In genomic region chr18:80023173-80023572, GRCh38 we compare ENCODE assay signal across 8 cellular contexts. TPM values are rescaled to one million over a fixed set of nuclear protein-coding genes. Genes with fewer than 3 reads are reported as not detected.
DNase-seq lines count a peak whose midpoint lies in the region; ATAC-seq and TF ChIP-seq lines count a peak whose summit lies in the region.

No MANE protein-coding gene starts in this region.

- H3K9ac ChIP-seq in PC-3 (ENCODE audit: low read length) (no peak overlapping the region), fibroblast of lung (ENCODE audit: insufficient read depth, low read length) (no peak overlapping the region)

- TF ChIP-seq CTCF in GM10266 (IDR thresholded peaks at IDR 0.05; ENCODE audit: control insufficient read depth, insufficient read depth, low read depth, missing control alignments) = peak; percentile 30
- TF ChIP-seq CTCF in PC-3 (conservative IDR thresholded peaks at IDR 0.05; ENCODE audit: low read depth, low read length) = peak; percentile 63; the same call in 1 of the 2 replicates
- peak; percentile 15 to 40 for TF ChIP-seq CTCF in fibroblast of lung (conservative IDR thresholded peaks at IDR 0.05 in 1 of 2, IDR thresholded peaks at IDR 0.05 in 1 of 2; ENCODE audit: low read depth in 1 of 2, low read length in 2 of 2)
- no peak for TF ChIP-seq CTCF in left lung (IDR thresholded peaks at IDR 0.05)

- H4K20me1 ChIP-seq in PC-3 (ENCODE audit: low read length) (no peaks in the 10 kb centered on the region), fibroblast of lung (ENCODE audit: control insufficient read depth, extremely low read depth, insufficient read depth, low read length) (no peaks in the 10 kb centered on the region)

- ATAC-seq in PC-3 (no peak), aorta (ENCODE audit: low FRiP score) (no peak), left lung (no peak)

- POLR2A ChIA-PET in PC-3 (lab: Charles Lee; ENCODE audit: unreplicated experiment) = no interaction called here

- H2AFZ ChIP-seq in PC-3 (ENCODE audit: low read length) (no peak overlapping the region), fibroblast of lung (ENCODE audit: low read length) (no peak overlapping the region)

- CTCF ChIA-PET in PC-3 (lab: Charles Lee) = no interaction called here

- H3K4me1 ChIP-seq in PC-3 (ENCODE audit: insufficient read depth, low read length) = peaks cover 21% of the 10 kb centered on the region
- H3K4me1 ChIP-seq in fibroblast of lung (ENCODE audit: control insufficient read depth, extremely low read depth, insufficient read depth, low read length) = peaks cover 2% of the 10 kb centered on the region
- H3K4me1 ChIP-seq in aorta (ENCODE audit: control insufficient read depth in 1 of 2, insufficient read depth in 2 of 2, low read length in 2 of 2) = no peaks in the 10 kb centered on the region
- no peaks in the 10 kb centered on the region for H3K4me1 ChIP-seq in left lung

- peak; percentile 24 to 31 for DNase-seq in AML-193 (lab: John Stamatoyannopoulos, UW)
- DNase-seq in GM10266 (ENCODE audit: extremely low spot score) = no peak
- no peak for DNase-seq in PC-3
- no peak for DNase-seq in fibroblast of lung (ENCODE audit: low read depth in 2 of 2)
- DNase-seq in pons (ENCODE audit: low spot score) = no peak
- no peak for DNase-seq in activated CD8-positive, alpha-beta memory T cell treated with anti-CD3 and anti-CD28 coated beads for 24 hours
- no peak for DNase-seq in aorta
- DNase-seq in left lung = no peak

- H3K27ac ChIP-seq in PC-3 (ENCODE audit: low read length) = no peak overlapping the region
- H3K27ac ChIP-seq in fibroblast of lung (ENCODE audit: insufficient read depth, low read length) = no peak overlapping the region
- no peak overlapping the region for H3K27ac ChIP-seq in aorta (ENCODE audit: low read depth in 1 of 2, low read length in 2 of 2)
- no peak overlapping the region for H3K27ac ChIP-seq in left lung

- H3K4me3 ChIP-seq in PC-3 (ENCODE audit: low read length) = no peak overlapping the region
- H3K4me3 ChIP-seq in fibroblast of lung (replicated peaks in 1 of 4; ENCODE audit: control extremely low read depth in 1 of 4, insufficient read depth in 1 of 4, low read depth in 3 of 4, low read length in 4 of 4) = no peak overlapping the region
- H3K4me3 ChIP-seq in aorta (ENCODE audit: low read length in 2 of 2) = no peak overlapping the region
- H3K4me3 ChIP-seq in left lung = no peak overlapping the region

- H3K36me3 ChIP-seq in PC-3 (ENCODE audit: low read depth, low read length) (peaks cover 9% of the 10 kb centered on the region; the same call in 1 of the 2 replicates), fibroblast of lung (ENCODE audit: control insufficient read depth, insufficient read depth, low read length) (no peaks in the 10 kb centered on the region), aorta (ENCODE audit: control insufficient read depth in 1 of 2, insufficient read depth in 2 of 2, low read length in 1 of 2) (peaks cover 0 to 2% of the 10 kb centered on the region in 2 donors), left lung (peaks cover 0 to 5% of the 10 kb centered on the region in 2 donors)

- intact Hi-C loops in PC-3 (cut with micrococcal nuclease) (no loop called here), aorta (cut with DNase I) (no loop called here), left lung (cut with DNase I) (no loop called here)

- WGBS in aorta, 2 donors = 58 to 65% methylated on average over 4 of the region's 4 CpGs

- no peaks in the 10 kb centered on the region for H3K9me2 ChIP-seq in PC-3 (replicated peaks; ENCODE audit: low read length)

- H3K4me2 ChIP-seq in PC-3 (ENCODE audit: low read length) (no peak overlapping the region), fibroblast of lung (ENCODE audit: extremely low read depth, insufficient read depth, low read length) (no peak overlapping the region)

- no peaks in the 10 kb centered on the region for H3K27me3 ChIP-seq in PC-3 (ENCODE audit: low read length)
- H3K27me3 ChIP-seq in fibroblast of lung (ENCODE audit: control insufficient read depth, insufficient read depth, low read length) = no peaks in the 10 kb centered on the region
- no peaks in the 10 kb centered on the region for H3K27me3 ChIP-seq in aorta (ENCODE audit: control insufficient read depth in 1 of 2, insufficient read depth in 2 of 2, low read length in 1 of 2)
- H3K27me3 ChIP-seq in left lung = no peaks in the 10 kb centered on the region

- H3K79me2 ChIP-seq in PC-3 (ENCODE audit: low read length) (no peaks in the 10 kb centered on the region), fibroblast of lung (ENCODE audit: control insufficient read depth, insufficient read depth, low read length) (no peaks in the 10 kb centered on the region)

- peaks cover 26% of the 10 kb centered on the region for H3K9me3 ChIP-seq in PC-3 (ENCODE audit: low read length)
- H3K9me3 ChIP-seq in fibroblast of lung (ENCODE audit: control insufficient read depth, insufficient read depth, low read depth, low read length) = no peaks in the 10 kb centered on the region
- peaks cover 16% of the 10 kb centered on the region for H3K9me3 ChIP-seq in aorta (ENCODE audit: control insufficient read depth, low read length)
- peaks cover 21 to 96% of the 10 kb centered on the region in 2 donors for H3K9me3 ChIP-seq in left lung

- no peaks in the 10 kb centered on the region for H3F3A ChIP-seq in PC-3 (ENCODE audit: low read length, unreplicated experiment)

- BruUV-seq in PC-3 (replicated peaks; lab: Mats Ljungman, UMichigan) = no TSS peak

RNA-seq across cellular contexts. Expression of gene RBFA, which starts 11.1 kb away (rescaled TPM):
- total RNA-seq in PC-3 (2014; rRNA removed) (38.9 and 50.7 TPM in 2 replicates), fibroblast of lung (22.9 and 25.3 TPM in 2 replicates), aorta (10 to 100 TPM; 18.1 to 22.8 TPM), left lung (10 to 100 TPM; 18.7 to 25.1 TPM)
- polyA plus RNA-seq in fibroblast of lung (25.3 and 27.7 TPM in 2 replicates), aorta (10 to 100 TPM; 22.2 to 32.6 TPM)
- polyA plus RNA-seq in fibroblast of lung (2012) = 25.2 and 30.4 TPM in 2 replicates
- 9.5 and 12.4 TPM in 2 replicates for polyA minus RNA-seq in fibroblast of lung (ENCODE audit: low replicate concordance)

RNA-seq across cellular contexts. Expression of gene TXNL4A, which starts 34.8 kb away (rescaled TPM):
- total RNA-seq in PC-3 (2014; rRNA removed) (148 and 159 TPM in 2 replicates), fibroblast of lung (21.1 and 39.5 TPM in 2 replicates), aorta (10 to 100 TPM; 71.7 to 72.0 TPM), left lung (100 to 1,000 TPM in 1 of 2 donors, 10 to 100 TPM in 1; 82.7 to 106 TPM)
- polyA plus RNA-seq in fibroblast of lung (101 and 117 TPM in 2 replicates), aorta (100 to 1,000 TPM in 1 of 2 donors, 10 to 100 TPM in 1; 69.5 to 109 TPM)
- polyA plus RNA-seq in fibroblast of lung (2012) = 147 and 173 TPM in 2 replicates
- polyA minus RNA-seq in fibroblast of lung (ENCODE audit: low replicate concordance) = 11.0 and 40.6 TPM in 2 replicates

RNA-seq across cellular contexts. Expression of gene HSBP1L1, which starts 58.7 kb away (rescaled TPM):
- total RNA-seq in PC-3 (2014; rRNA removed) (45.7 and 56.8 TPM in 2 replicates), fibroblast of lung (13.4 and 14.6 TPM in 2 replicates), aorta (10 to 100 TPM in 1 of 2 donors, 1 to 10 TPM in 1; 7.9 to 13.0 TPM), left lung (10 to 100 TPM; 23.1 to 38.5 TPM)
- polyA plus RNA-seq in fibroblast of lung (16.3 and 24.6 TPM in 2 replicates), aorta (10 to 100 TPM in 1 of 2 donors, 1 to 10 TPM in 1; 5.1 to 11.3 TPM)
- polyA plus RNA-seq in fibroblast of lung (2012) = 21.4 and 30.2 TPM in 2 replicates
- polyA minus RNA-seq in fibroblast of lung (ENCODE audit: low replicate concordance) = 2.5 and 7.1 TPM in 2 replicates

Comparison
In these comparisons a context has a peak if more than half of its experiments do, and no peak if none do; other contexts are left out.
1. DNase-seq: peak in AML-193 (2 of 2); none in GM10266 (single experiment), PC-3 (single experiment), fibroblast of lung (0 of 2), pons (single experiment), activated CD8-positive, alpha-beta memory T cell treated with anti-CD3 and anti-CD28 coated beads for 24 hours (single experiment), aorta (0 of 2) and left lung (0 of 2).
2. CTCF ChIP-seq: peak in GM10266 (single experiment), PC-3 (single experiment) and fibroblast of lung (2 of 2); none in left lung (0 of 2).